In genomic region chr3:112124901-112125607, GRCh38 we compare ENCODE assay signal across 22 cellular contexts. TPM values are rescaled to one million over a fixed set of nuclear protein-coding genes. Genes with fewer than 3 reads are reported as not detected.
DNase-seq lines count a peak whose midpoint lies in the region; ATAC-seq and TF ChIP-seq lines count a peak whose summit lies in the region.
"Had no signal": no experiment of that assay in that cellular context is flagged by ENCODE, and none has a peak within 500 bp of the region (broad histone marks: within the 10 kb centered on the region; RNA-seq: fewer than 3 reads in every experiment).

No MANE protein-coding gene starts in this region.

- no peak overlapping the region for H4K91ac ChIP-seq in H9 (ENCODE audit: insufficient read length, low read depth, low read length)

- no peak overlapping the region for H3K4me3 Mint-ChIP-seq in H9
- peak overlapping the region; percentile 45 for H3K4me3 Mint-ChIP-seq in T-helper 17 cell
- peak overlapping the region in 1 of 10 donors; percentile 47 for H3K4me3 Mint-ChIP-seq in naive thymus-derived CD8-positive, alpha-beta T cell
- H3K4me3 Mint-ChIP-seq: stimulated activated naive CD8-positive, alpha-beta T cell treated with anti-CD3 and anti-CD28 coated beads, Interleukin-15, Interleukin-2, amounts not matched to agents 100 ng/mL and 50 ng/mL, for 24 hours had no signal

- H3K27me3 ChIP-seq in H9 (ENCODE audit: insufficient read depth, low read length) (no peaks in the 10 kb centered on the region), hepatocyte (no peaks in the 10 kb centered on the region)
- H3K27me3 ChIP-seq: gastroesophageal sphincter, pancreas, sigmoid colon, transverse colon had no signal

- H3K4ac ChIP-seq in H9 (ENCODE audit: low read depth, low read length) = no peak overlapping the region

- H2AFZ ChIP-seq in H9 (ENCODE audit: low read length) (no peak overlapping the region), hepatocyte (no peak overlapping the region)

- H3K4me1 Mint-ChIP-seq in H9 (peaks cover 45 to 52% of the 10 kb centered on the region in 2 experiments), T-helper 17 cell (peaks cover 48% of the 10 kb centered on the region)
- peaks cover 34 to 92% (median 73%) of the 10 kb centered on the region in 4 donors for H3K4me1 Mint-ChIP-seq in naive thymus-derived CD8-positive, alpha-beta T cell

- H3K36me3 ChIP-seq in hepatocyte (replicated peaks; ENCODE audit: insufficient read depth, low read depth) = no peaks in the 10 kb centered on the region
- H3K36me3 ChIP-seq: gastroesophageal sphincter, sigmoid colon, transverse colon had no signal

- H3K56ac ChIP-seq in H9 (ENCODE audit: insufficient read length, low read depth, low read length) = no peak overlapping the region

- H3K9ac ChIP-seq in H9 (ENCODE audit: extremely low read depth, insufficient read length, low read length) = no peak overlapping the region

- TF ChIP-seq CTCF in H9 (conservative IDR thresholded peaks at IDR 0.05) = no peak
- TF ChIP-seq CTCF in hepatocyte (IDR thresholded peaks at IDR 0.05; ENCODE audit: poor library complexity) = no peak

- no peak overlapping the region for H2BK20ac ChIP-seq in H9 (ENCODE audit: low read depth, low read length, poor library complexity, severe bottlenecking)

- H3T11ph ChIP-seq in H9 (ENCODE audit: low read length) = no peak overlapping the region

- no peak overlapping the region for H3K4me3 ChIP-seq in hepatocyte
- H3K4me3 ChIP-seq: gastroesophageal sphincter, pancreas, sigmoid colon, transverse colon had no signal

- H4K5ac ChIP-seq in H9 (ENCODE audit: insufficient read length, low read depth, low read length) = no peak overlapping the region

- H3K4me2 ChIP-seq in H9 (ENCODE audit: insufficient read depth, insufficient read length, low read length) (no peak overlapping the region), hepatocyte (no peak overlapping the region)

- no peak for ATAC-seq in T-helper 17 cell
- ATAC-seq in naive thymus-derived CD8-positive, alpha-beta T cell = no peak
- ATAC-seq: esophagus mucosa, gastroesophageal sphincter, left cardiac atrium, pancreas had no signal

- H3K9me3 ChIP-seq in H9 (ENCODE audit: control insufficient read depth, low read depth, low read length) = no peaks in the 10 kb centered on the region
- no peaks in the 10 kb centered on the region for H3K9me3 ChIP-seq in T-helper 17 cell (ENCODE audit: control insufficient read depth, low read length, poor library complexity, severe bottlenecking)
- H3K9me3 ChIP-seq in hepatocyte (ENCODE audit: low read depth) = no peaks in the 10 kb centered on the region
- H3K9me3 ChIP-seq: gastroesophageal sphincter, pancreas, sigmoid colon, transverse colon had no signal

- H2BK5ac ChIP-seq in H9 (ENCODE audit: insufficient read length, low read length) = no peak overlapping the region

- no peaks in the 10 kb centered on the region for H3K79me1 ChIP-seq in H9 (ENCODE audit: insufficient read depth, low read depth, low read length, poor library complexity, severe bottlenecking)

- H2BK120ac ChIP-seq in H9 (ENCODE audit: low read depth, low read length, poor library complexity, severe bottlenecking) = no peak overlapping the region

- WGBS in H9 (ENCODE audit: extremely low coverage, insufficient read length, low lambda C conversion rate) = no CpG with 5 or more reads among the region's 5 CpGs
- 87% methylated on average over 5 of the region's 5 CpGs for WGBS in hepatocyte (ENCODE audit: low lambda C conversion rate, missing lambda C conversion rate)

- H3K27ac ChIP-seq in H9 (ENCODE audit: insufficient read length, low read depth, low read length) (no peak overlapping the region), hepatocyte (no peak overlapping the region)
- H3K27ac ChIP-seq: gastroesophageal sphincter, pancreas, sigmoid colon, transverse colon had no signal

- H3K9me2 ChIP-seq in hepatocyte (replicated peaks; ENCODE audit: insufficient read depth) = no peaks in the 10 kb centered on the region

- no peak overlapping the region for H2BK15ac ChIP-seq in H9 (ENCODE audit: low read depth, low read length)

- peak; percentile 11 for DNase-seq in NCI-H1105 treated with DMSO at 0.1 percent for 48 hours (lab: John Stamatoyannopoulos, UW)
- DNase-seq in NCI-H1105 (lab: John Stamatoyannopoulos, UW) = no peak
- no peak for DNase-seq in H9
- no peak for DNase-seq in T-helper 17 cell
- no peak for DNase-seq in naive thymus-derived CD8-positive, alpha-beta T cell
- no peak for DNase-seq in NCI-H2196 (lab: John Stamatoyannopoulos, UW; ENCODE audit: unreplicated experiment)
- DNase-seq in iPS-NIHi11 (ENCODE audit: low spot score) = no peak
- DNase-seq in hepatocyte (ENCODE audit: low spot score) = no peak
- DNase-seq: activated CD4-positive, CD25-positive, alpha-beta regulatory T cell treated with anti-CD3 and anti-CD28 coated beads, Interleukin-2, amount 50 U/mL, for 72 hours; central memory CD4-positive, alpha-beta T cell; DND-41; left cardiac atrium; NCI-H187; pancreas; SIG-M5; sigmoid colon; T-helper 2 cell; transverse colon had no signal

- H3K4me1 ChIP-seq in H9 (ENCODE audit: insufficient read depth, low read length) (peaks cover 16% of the 10 kb centered on the region; the same call in 1 of the 2 replicates), hepatocyte (ENCODE audit: insufficient read depth) (peaks cover 3% of the 10 kb centered on the region)
- H3K4me1 ChIP-seq: gastroesophageal sphincter, sigmoid colon had no signal

- no peak overlapping the region for H2AK5ac ChIP-seq in H9 (ENCODE audit: insufficient read length, low read length)

- H3K18ac ChIP-seq in H9 (ENCODE audit: insufficient read length, low read depth, low read length) = no peak overlapping the region

- no peak overlapping the region for H3K23ac ChIP-seq in H9 (ENCODE audit: insufficient read length, low read depth, low read length)

- POLR2A ChIA-PET in naive thymus-derived CD8-positive, alpha-beta T cell (lab: Charles Lee) = no interaction called here

- no peak overlapping the region for H3K14ac ChIP-seq in H9 (ENCODE audit: insufficient read depth, low read length)

- H3K27me3 Mint-ChIP-seq in H9 (ENCODE audit: low read depth) = no peaks in the 10 kb centered on the region
- H3K27me3 Mint-ChIP-seq in T-helper 17 cell = no peaks in the 10 kb centered on the region
- H3K27me3 Mint-ChIP-seq in naive thymus-derived CD8-positive, alpha-beta T cell = no peaks in the 10 kb centered on the region
- H3K27me3 Mint-ChIP-seq: stimulated activated naive CD8-positive, alpha-beta T cell treated with anti-CD3 and anti-CD28 coated beads, Interleukin-15, Interleukin-2, amounts not matched to agents 100 ng/mL and 50 ng/mL, for 24 hours had no signal

- H3K36me3 Mint-ChIP-seq in H9 (ENCODE audit: insufficient read depth in 1 of 3, low read depth in 3 of 3) = peaks cover 0 to 5% (median 0%) of the 10 kb centered on the region in 3 experiments; a peak in 2 of 7 replicates
- peaks cover 5% of the 10 kb centered on the region for H3K36me3 Mint-ChIP-seq in T-helper 17 cell (ENCODE audit: low read depth)
- H3K36me3 Mint-ChIP-seq in naive thymus-derived CD8-positive, alpha-beta T cell = peaks cover 15 to 47% (median 21%) of the 10 kb centered on the region in 3 donors

- H4K20me1 ChIP-seq in H9 (ENCODE audit: control insufficient read depth, insufficient read depth, insufficient read length) (no peaks in the 10 kb centered on the region), hepatocyte (ENCODE audit: insufficient read depth, poor library complexity, severe bottlenecking) (no peaks in the 10 kb centered on the region)

- no peaks in the 10 kb centered on the region; a peak in 1 of 5 replicates for H3K9me3 Mint-ChIP-seq in H9
- H3K9me3 Mint-ChIP-seq in naive thymus-derived CD8-positive, alpha-beta T cell = no peaks in the 10 kb centered on the region
- H3K9me3 Mint-ChIP-seq: stimulated activated naive CD8-positive, alpha-beta T cell treated with anti-CD3 and anti-CD28 coated beads, Interleukin-15, Interleukin-2, amounts not matched to agents 100 ng/mL and 50 ng/mL, for 24 hours had no signal

- no peak overlapping the region for H4K8ac ChIP-seq in H9 (replicated peaks; ENCODE audit: insufficient read length, low read depth, low read length)

- no peaks in the 10 kb centered on the region for H3K23me2 ChIP-seq in H9 (ENCODE audit: insufficient read length, low read depth, low read length, poor library complexity, severe bottlenecking)

- H3K27ac Mint-ChIP-seq in H9 (peak overlapping the region in 2 of 3 experiments; percentile 88 to 93; a peak in 4 of 7 replicates), T-helper 17 cell (peak overlapping the region; percentile 95)
- peak overlapping the region in 9 of 10 donors; percentile 53 to 96 (median 83) for H3K27ac Mint-ChIP-seq in naive thymus-derived CD8-positive, alpha-beta T cell
- H3K27ac Mint-ChIP-seq: stimulated activated naive CD8-positive, alpha-beta T cell treated with anti-CD3 and anti-CD28 coated beads, Interleukin-15, Interleukin-2, amounts not matched to agents 100 ng/mL and 50 ng/mL, for 24 hours had no signal

- no peak overlapping the region for H2BK12ac ChIP-seq in H9 (ENCODE audit: insufficient read length, low read depth, low read length)

- H3K79me2 ChIP-seq in H9 (ENCODE audit: insufficient read depth, low read length) (no peaks in the 10 kb centered on the region), hepatocyte (no peaks in the 10 kb centered on the region)

RNA-seq across cellular contexts. Expression of gene GCSAM, which starts 8.0 kb away (rescaled TPM):
- total RNA-seq in H9 (2021) (not detected in 2 replicates), T-helper 17 cell (10 to 100 TPM; 14.2 to 21.2 TPM), hepatocyte (not detected in 2 replicates)
- total RNA-seq in naive thymus-derived CD8-positive, alpha-beta T cell = 10 to 100 TPM; 15.1 TPM
- 10 to 100 TPM; 18.1 to 25.3 (median 22.0) TPM for polyA plus RNA-seq in naive thymus-derived CD8-positive, alpha-beta T cell
- 0.66 and 1.3 TPM in 2 replicates for polyA plus RNA-seq in hepatocyte
- total RNA-seq: A172, sigmoid colon had no signal

RNA-seq across cellular contexts. Expression of gene C3orf52, which starts 38.9 kb away (rescaled TPM):
- total RNA-seq in H9 (2021) (11.1 and 11.2 TPM in 2 replicates), T-helper 17 cell (1 to 10 TPM; 2.0 to 4.1 TPM), hepatocyte (14.6 and 20.7 TPM in 2 replicates)
- total RNA-seq in naive thymus-derived CD8-positive, alpha-beta T cell = under 1 TPM; 0.94 to 0.96 TPM
- polyA plus RNA-seq in naive thymus-derived CD8-positive, alpha-beta T cell = under 1 TPM; 0.54 to 0.96 (median 0.64) TPM
- 9.3 and 16.3 TPM in 2 replicates for polyA plus RNA-seq in hepatocyte

Comparison
In these comparisons a context has a peak if more than half of its experiments do, and no peak if none do; other contexts are left out.
1. RNA of gene GCSAM, which starts 8.0 kb away (total RNA-seq): 14.2 to 21.2 TPM in T-helper 17 cell and 15.1 TPM in naive thymus-derived CD8-positive, alpha-beta T cell; not detected in H9 and not detected in hepatocyte; every median in the first group is over 10 times any median in the second.
2. Peak in every context shown above with its lines, with median percentiles within 50 percentile points of each other: H3K27ac Mint-ChIP-seq.